ENCODE assay signal across 1 cellular context in genomic region chr5:113601423-113601822, GRCh38.
TF ChIP-seq lines count a peak whose summit lies in the region.

No MANE protein-coding gene starts in this region.

TF ChIP-seq in HepG2, 621 proteins besides CTCF, POLR2A, EP300 and RAD21 (continued from another document):
- no peak for TF ChIP-seq ZNF839 (CRISPR knock-in tag; IDR thresholded peaks at IDR 0.05; ENCODE audit: borderline replicate concordance)
